ENCODE assay signal across 4 cellular contexts in the genomic region with DNA sequence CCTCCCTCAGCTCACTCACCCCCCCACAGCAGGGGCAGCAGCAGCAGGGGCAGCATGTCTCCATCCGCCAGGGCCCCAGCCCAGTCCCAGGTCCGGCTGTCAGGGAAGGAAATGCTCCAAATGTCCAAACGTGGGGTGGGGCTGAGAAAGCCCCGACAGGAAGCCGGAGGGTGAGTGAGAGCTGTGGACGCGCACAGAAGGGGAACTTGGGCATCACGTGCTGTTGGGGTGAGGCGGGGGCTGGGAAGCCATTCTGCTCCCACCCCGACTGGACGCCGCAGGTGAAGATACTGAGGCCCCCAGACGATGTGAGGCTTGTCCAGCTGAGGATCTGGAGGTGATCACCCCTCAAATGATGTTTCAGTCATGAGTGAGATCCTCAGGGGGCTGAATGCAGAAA. TPM values are rescaled to one million over a fixed set of nuclear protein-coding genes. Genes with fewer than 3 reads are reported as not detected.
"Had no signal": no experiment of that assay in that cellular context is flagged by ENCODE, and none has a peak within 500 bp of the region (broad histone marks: within the 10 kb centered on the region; RNA-seq: fewer than 3 reads in every experiment).

A gene with protein sequence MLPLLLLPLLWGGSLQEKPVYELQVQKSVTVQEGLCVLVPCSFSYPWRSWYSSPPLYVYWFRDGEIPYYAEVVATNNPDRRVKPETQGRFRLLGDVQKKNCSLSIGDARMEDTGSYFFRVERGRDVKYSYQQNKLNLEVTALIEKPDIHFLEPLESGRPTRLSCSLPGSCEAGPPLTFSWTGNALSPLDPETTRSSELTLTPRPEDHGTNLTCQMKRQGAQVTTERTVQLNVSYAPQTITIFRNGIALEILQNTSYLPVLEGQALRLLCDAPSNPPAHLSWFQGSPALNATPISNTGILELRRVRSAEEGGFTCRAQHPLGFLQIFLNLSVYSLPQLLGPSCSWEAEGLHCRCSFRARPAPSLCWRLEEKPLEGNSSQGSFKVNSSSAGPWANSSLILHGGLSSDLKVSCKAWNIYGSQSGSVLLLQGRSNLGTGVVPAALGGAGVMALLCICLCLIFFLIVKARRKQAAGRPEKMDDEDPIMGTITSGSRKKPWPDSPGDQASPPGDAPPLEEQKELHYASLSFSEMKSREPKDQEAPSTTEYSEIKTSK (minus strand): TSS at position 122 of the 400 bp plus-strand sequence. CDS start 66 bp downstream, at position 56.

RNA-seq across cellular contexts. Expression of the gene that starts here (rescaled TPM):
- total RNA-seq: endothelial cell of umbilical vein, esophagus mucosa, smooth muscle cell had no signal
- polyA plus RNA-seq: endothelial cell of umbilical vein, sigmoid colon, smooth muscle cell had no signal
